In genomic region chr17:65457183-65457582, GRCh38 we compare ENCODE assay signal across 21 cellular contexts.
"Had no signal": no experiment of that assay in that cellular context is flagged by ENCODE, and none has a peak within 500 bp of the region (broad histone marks: within the 10 kb centered on the region; RNA-seq: fewer than 3 reads in every experiment).

No MANE protein-coding gene starts in this region.

- ATAC-seq: activated CD8-positive, alpha-beta memory T cell treated with anti-CD3 and anti-CD28 coated beads, Interleukin-2, amount 10 ng/mL, durations not matched to agents 7 days and 5 days; K562; PC-3; T-helper 17 cell; WTC11 had no signal

- H3K4me3 ChIP-seq: K562 had no signal

- DNase-seq: activated CD4-positive, alpha-beta T cell treated with anti-CD3 and anti-CD28 coated beads, Interleukin-2, amount 10 ng/mL, durations not matched to agents 24 days and 14 days; activated CD4-positive, alpha-beta T cell treated with anti-CD3 and anti-CD28 coated beads, Interleukin-2, amount 50 U/mL, for 48 hours; activated CD4-positive, CD25-positive, alpha-beta regulatory T cell treated with anti-CD3 and anti-CD28 coated beads, Interleukin-2, amount 50 U/mL, for 72 hours; activated CD8-positive, alpha-beta memory T cell treated with anti-CD3 and anti-CD28 coated beads, Interleukin-2, amount 10 ng/mL, durations not matched to agents 7 days and 5 days; activated effector memory CD4-positive, alpha-beta T cell treated with Interleukin-2 at 50 U/mL for 16 hours; activated naive CD4-positive, alpha-beta T cell; activated T-cell treated with anti-CD3 and anti-CD28 coated beads, Interleukin-2, amount 50 U/mL, for 24 hours; aorta; Karpas-422; NCI-H146; NCI-H187 treated with DMSO at 0.1 percent for 48 hours; NCI-H2081 treated with DMSO at 0.1 percent for 48 hours; NCI-H226; NCI-H526; NCI-H82; PC-3; SIG-M5; T-helper 17 cell; T-helper 9 cell had no signal
